8 cellular contexts compared by ENCODE assay signal in genomic region chr1:107963601-107964396, GRCh38. TPM values are rescaled to one million over a fixed set of nuclear protein-coding genes. Genes with fewer than 3 reads are reported as not detected.
DNase-seq lines count a peak whose midpoint lies in the region; ATAC-seq and TF ChIP-seq lines count a peak whose summit lies in the region.

No MANE protein-coding gene starts in this region.

- H3K36me3 ChIP-seq in esophagus muscularis mucosa (no peaks in the 10 kb centered on the region), tibial artery (no peaks in the 10 kb centered on the region), PC-9 (ENCODE audit: low read depth) (no peaks in the 10 kb centered on the region)

- no peaks in the 10 kb centered on the region for H3K9me2 ChIP-seq in PC-9 (ENCODE audit: insufficient read depth)

- peaks cover 36% of the 10 kb centered on the region in 2 donors for H3K4me1 Mint-ChIP-seq in natural killer cell treated with Interleukin-12 subunit alpha and Interleukin-12 subunit beta and Interleukin-15 and Interleukin-18, amount 100 ng/mL, for 72 hours (ENCODE audit: low read depth in 2 of 2)

- no peak overlapping the region for H2AFZ ChIP-seq in PC-9

- H3K4me3 Mint-ChIP-seq in natural killer cell treated with Interleukin-12 subunit alpha and Interleukin-12 subunit beta and Interleukin-15 and Interleukin-18, amount 100 ng/mL, for 72 hours, result peak overlapping the region; percentile 98

- peak; percentile 76 for ATAC-seq in GM21526 (IDR thresholded peaks at IDR 0.05; ENCODE audit: low FRiP score, unreplicated experiment)
- ATAC-seq in natural killer cell treated with Interleukin-12 subunit alpha and Interleukin-12 subunit beta and Interleukin-15 and Interleukin-18, amount 100 ng/mL, for 72 hours, result peak; percentile 72 to 78

- H3F3A ChIP-seq in PC-9 (ENCODE audit: insufficient read depth, low read depth), result peaks cover 7% of the 10 kb centered on the region; the same call in 1 of the 2 replicates

- H3K9me3 Mint-ChIP-seq in natural killer cell treated with Interleukin-12 subunit alpha and Interleukin-12 subunit beta and Interleukin-15 and Interleukin-18, amount 100 ng/mL, for 72 hours, result peaks cover 7% of the 10 kb centered on the region

- H3K9me3 ChIP-seq in esophagus muscularis mucosa (no peaks in the 10 kb centered on the region), tibial artery (no peaks in the 10 kb centered on the region), PC-9 (ENCODE audit: insufficient read depth, low read depth) (no peaks in the 10 kb centered on the region)

- 5% methylated on average over 16 of the region's 24 CpGs for WGBS in esophagus muscularis mucosa

- BruUV-seq in PC-9 (replicated peaks; lab: Mats Ljungman, UMichigan), result no TSS peak

- no peaks in the 10 kb centered on the region for H3K27me3 Mint-ChIP-seq in natural killer cell treated with Interleukin-12 subunit alpha and Interleukin-12 subunit beta and Interleukin-15 and Interleukin-18, amount 100 ng/mL, for 72 hours

- no peak for TF ChIP-seq POLR2A in esophagus muscularis mucosa (IDR thresholded peaks at IDR 0.05; ENCODE audit: low read depth)

- intact Hi-C loops in esophagus muscularis mucosa (cut with DNase I) (no loop called here), tibial artery (cut with DNase I; ENCODE audit: low total_unique reads) (no loop called here), PC-9 (cut with micrococcal nuclease; ENCODE audit: unreplicated experiment) (loop anchor here (2.0 to 10.0 kb wide), 3 partner anchors 27 to 179 kb away; no protein-coding TSS in a partner anchor)

- no peaks in the 10 kb centered on the region for H4K20me1 ChIP-seq in PC-9 (ENCODE audit: insufficient read depth)

- H3K27me3 ChIP-seq in esophagus muscularis mucosa (peaks cover 0 to 46% (median 4%) of the 10 kb centered on the region in 4 donors), tibial artery (peaks cover 0 to 28% of the 10 kb centered on the region in 2 donors), PC-9 (ENCODE audit: insufficient read depth, low read depth) (no peaks in the 10 kb centered on the region)

- no peak for TF ChIP-seq CTCF in esophagus muscularis mucosa (IDR thresholded peaks at IDR 0.05)
- TF ChIP-seq CTCF in tibial artery (IDR thresholded peaks at IDR 0.05), result no peak
- TF ChIP-seq CTCF in PC-9 (conservative IDR thresholded peaks at IDR 0.05), result no peak

- H3K27ac ChIP-seq in esophagus muscularis mucosa (replicated peaks in 1 of 4) (peak overlapping the region; percentile 43 to 63 (median 50)), tibial artery (no peak overlapping the region), PC-9 (no peak overlapping the region)

- no peaks in the 10 kb centered on the region for H3K36me3 Mint-ChIP-seq in natural killer cell treated with Interleukin-12 subunit alpha and Interleukin-12 subunit beta and Interleukin-15 and Interleukin-18, amount 100 ng/mL, for 72 hours

- H3K27ac Mint-ChIP-seq in natural killer cell treated with Interleukin-12 subunit alpha and Interleukin-12 subunit beta and Interleukin-15 and Interleukin-18, amount 100 ng/mL, for 72 hours, result peak overlapping the region; percentile 99

- no peak for TF ChIP-seq EP300 in esophagus muscularis mucosa (IDR thresholded peaks at IDR 0.05)

- peak; percentile 47 for DNase-seq in GDM1 (lab: John Stamatoyannopoulos, UW)
- peak; percentile 69 for DNase-seq in Jurkat, Clone E6-1 (ENCODE audit: low read depth, low spot score)
- DNase-seq in activated CD8-positive, alpha-beta memory T cell treated with anti-CD3 and anti-CD28 coated beads for 24 hours, result peak; percentile 83
- no peak for DNase-seq in esophagus muscularis mucosa (ENCODE audit: extremely low spot score)
- peak; percentile 73 for DNase-seq in natural killer cell treated with Interleukin-12 subunit alpha and Interleukin-12 subunit beta and Interleukin-15 and Interleukin-18, amount 100 ng/mL, for 72 hours (ENCODE audit: low spot score)
- DNase-seq in tibial artery, result no peak
- no peak for DNase-seq in PC-9

- H3K4me2 ChIP-seq in PC-9, result no peak overlapping the region

- POLR2A ChIA-PET in PC-9 (lab: Charles Lee; ENCODE audit: unreplicated experiment), result no interaction called here

- CTCF ChIA-PET in PC-9 (lab: Charles Lee), result interaction anchor here (0.6 kb wide), 1 partner anchor 193 kb away, joined by 3 read pairs; no protein-coding TSS in a partner anchor

- H3K4me1 ChIP-seq in esophagus muscularis mucosa, result peaks cover 8 to 27% (median 26%) of the 10 kb centered on the region in 4 donors
- H3K4me1 ChIP-seq in tibial artery, result peaks cover 0 to 21% (median 15%) of the 10 kb centered on the region in 4 donors
- H3K4me1 ChIP-seq in PC-9 (replicated peaks; ENCODE audit: insufficient read depth), result peaks cover 11% of the 10 kb centered on the region

- no peaks in the 10 kb centered on the region for H3K79me2 ChIP-seq in PC-9 (ENCODE audit: low read depth)

- H3K4me3 ChIP-seq in Jurkat, Clone E6-1 (ENCODE audit: low read length), result peak overlapping the region; percentile 97
- peak overlapping the region; percentile 53 to 68 (median 54) for H3K4me3 ChIP-seq in esophagus muscularis mucosa
- H3K4me3 ChIP-seq in tibial artery, result peak overlapping the region; percentile 41 to 46
- H3K4me3 ChIP-seq in PC-9, result no peak overlapping the region

RNA-seq across cellular contexts. Expression of gene VAV3, which starts 1.2 kb away (rescaled TPM):
- polyA plus RNA-seq in Jurkat, Clone E6-1 (2012; ENCODE audit: insufficient read depth, insufficient read length), result 31.2 TPM
- 1 to 10 TPM; 1.9 to 5.8 (median 3.0) TPM for total RNA-seq in esophagus muscularis mucosa
- 10 to 100 TPM; 11.6 to 14.1 TPM for total RNA-seq in natural killer cell treated with Interleukin-12 subunit alpha and Interleukin-12 subunit beta and Interleukin-15 and Interleukin-18, amount 100 ng/mL, for 72 hours
- total RNA-seq in PC-9 (2021), result 0.63 and 1.7 TPM in 2 replicates

Comparison
In these comparisons a context has a peak if more than half of its experiments do, and no peak if none do; other contexts are left out.
1. DNase-seq: peak in GDM1 (single experiment), Jurkat, Clone E6-1 (single experiment), activated CD8-positive, alpha-beta memory T cell treated with anti-CD3 and anti-CD28 coated beads for 24 hours (single experiment) and natural killer cell treated with Interleukin-12 subunit alpha and Interleukin-12 subunit beta and Interleukin-15 and Interleukin-18, amount 100 ng/mL, for 72 hours (single experiment); none in esophagus muscularis mucosa (single experiment), tibial artery (0 of 2) and PC-9 (0 of 2).
2. H3K27ac ChIP-seq: peak in esophagus muscularis mucosa (4 of 4); none in tibial artery (0 of 2) and PC-9 (single experiment).